27 cellular contexts compared by ENCODE assay signal in the genomic region with DNA sequence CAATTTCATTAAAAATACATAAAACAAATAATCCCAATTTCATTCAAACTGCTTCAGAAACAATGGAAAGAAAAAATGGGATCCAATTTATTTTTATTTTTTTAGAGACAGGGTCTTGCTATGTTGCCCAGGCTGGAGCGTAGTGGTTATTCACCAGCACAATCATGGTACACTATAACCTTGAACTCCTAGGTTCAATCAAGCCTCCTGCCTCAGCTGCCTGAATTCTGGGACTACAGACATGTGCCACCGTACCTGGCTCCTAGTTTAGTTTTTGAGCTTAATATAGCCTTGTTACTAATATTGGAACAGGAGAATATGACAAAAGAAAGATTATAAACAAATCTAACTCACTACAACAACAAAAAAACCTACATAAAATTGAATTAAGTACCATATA.
"Had no signal": no experiment of that assay in that cellular context is flagged by ENCODE, and none has a peak within 500 bp of the region (broad histone marks: within the 10 kb centered on the region; RNA-seq: fewer than 3 reads in every experiment).

No MANE protein-coding gene starts in this region.

- FAIRE-seq: urothelium cell line had no signal

- H3K9me3 ChIP-seq: stomach, suprapubic skin, testis, thoracic aorta, thyroid gland, tibial artery, tibial nerve, transverse colon, upper lobe of left lung, upper lobe of right lung, uterus, vagina had no signal

- H3K27ac ChIP-seq: stomach, suprapubic skin, testis, thyroid gland, tibial artery, tibial nerve, transverse colon, upper lobe of left lung, upper lobe of right lung, uterus, vagina had no signal

- H3K4me3 ChIP-seq: stomach, suprapubic skin, testis, thoracic aorta, thyroid gland, tibial artery, tibial nerve, transverse colon, upper lobe of left lung, upper lobe of right lung, uterus, vagina had no signal

- ATAC-seq: stimulated activated effector memory CD8-positive, alpha-beta T cell treated with anti-CD3 and anti-CD28 coated beads, Interleukin-12 subunit alpha, Interleukin-12 subunit beta, amount 100 ng/mL, for 72 hours; stimulated activated memory B cell treated with anti-CD40 and anti-IgM and Interleukin-4, amounts not matched to agents 10 μg/mL and 1 μg/mL and 100 μg/mL, for 72 hours; stimulated activated naive B cell treated with anti-CD40 and anti-IgM and Interleukin-4, amounts not matched to agents 10 μg/mL and 1 μg/mL and 100 μg/mL, for 72 hours; stimulated activated naive CD8-positive, alpha-beta T cell treated with anti-CD3 and anti-CD28 coated beads, Interleukin-15, amount 100 ng/mL, for 72 hours; stimulated activated naive CD8-positive, alpha-beta T cell treated with anti-CD3 and anti-CD28 coated beads, Interleukin-15, Interleukin-2, amounts not matched to agents 100 U/mL and 50 U/mL, for 24 hours; upper lobe of right lung had no signal

- H3K4me1 ChIP-seq: stomach, suprapubic skin, testis, tibial nerve, transverse colon, upper lobe of left lung, upper lobe of right lung, uterus, vagina had no signal

- H3K27me3 ChIP-seq: stomach, suprapubic skin, testis, thyroid gland, tibial artery, tibial nerve, transverse colon, upper lobe of left lung, upper lobe of right lung, uterus, vagina had no signal

- DNase-seq: stimulated activated CD4-positive, alpha-beta T cell treated with anti-CD3 and anti-CD28 coated beads, Interleukin-2, amount 100 ng/mL, for 48 hours; stimulated activated CD4-positive, alpha-beta T cell treated with anti-CD3 and anti-CD28 coated beads, Interleukin-4, amount 100 ng/mL, for 1 hour; stimulated activated CD4-positive, alpha-beta T cell treated with anti-CD3 and anti-CD28 coated beads, Interleukin-4, amount 100 ng/mL, for 24 hours; stimulated activated CD4-positive, alpha-beta T cell treated with anti-CD3 and anti-CD28 coated beads, Interleukin-4, amount 100 ng/mL, for 4 hours; stimulated activated CD8-positive, alpha-beta memory T cell treated with anti-CD3 and anti-CD28 coated beads, Interleukin-4, amount 100 ng/mL, for 48 hours; stimulated activated naive B cell treated with anti-CD40 and anti-IgM and Interleukin-4, amounts not matched to agents 10 μg/mL and 1 μg/mL and 100 μg/mL, for 72 hours; stimulated activated naive CD4-positive, alpha-beta T cell; stimulated activated naive CD4-positive, alpha-beta T cell treated with Interleukin-2 at 50 U/mL for 16 hours; stimulated activated naive CD8-positive, alpha-beta T cell treated with anti-CD3 and anti-CD28 coated beads, Interleukin-15, amount 100 ng/mL, for 72 hours; stimulated activated naive CD8-positive, alpha-beta T cell treated with anti-CD3 and anti-CD28 coated beads, Interleukin-15, Interleukin-2, amounts not matched to agents 100 U/mL and 50 U/mL, for 24 hours; stomach; substantia nigra; testis; thyroid gland; tibial artery; transverse colon; trophoblast cell; upper lobe of left lung; upper lobe of right lung; uterus had no signal

- H3K36me3 ChIP-seq: uterus had no signal
